ENCODE assay signal across 15 cellular contexts in the genomic region with DNA sequence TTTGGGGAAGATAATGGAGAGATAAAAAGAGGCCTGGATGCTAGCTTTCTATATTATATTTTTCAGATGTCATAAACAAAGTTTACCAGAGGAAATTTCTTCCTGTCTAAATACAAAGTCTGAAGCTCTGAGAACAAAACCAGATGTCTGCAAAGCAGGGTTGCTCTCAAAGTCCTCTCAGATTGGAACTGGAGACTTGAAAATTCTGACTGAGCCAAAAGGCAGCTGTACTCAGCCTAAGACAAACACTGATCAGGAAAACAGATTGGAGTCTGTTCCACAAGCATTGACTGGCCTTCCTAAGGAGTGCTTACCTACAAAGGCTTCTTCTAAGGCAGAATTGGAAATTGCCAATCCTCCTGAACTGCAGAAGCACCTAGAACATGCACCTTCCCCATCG. TPM values are rescaled to one million over a fixed set of nuclear protein-coding genes. Genes with fewer than 3 reads are reported as not detected.
A peak's percentile ranks its signal among the peaks of the same experiment; 100 is the strongest.
DNase-seq lines count a peak whose midpoint lies in the region; ATAC-seq, FAIRE-seq and TF ChIP-seq lines count a peak whose summit lies in the region.
"Had no signal": no experiment of that assay in that cellular context is flagged by ENCODE, and none has a peak within 500 bp of the region (broad histone marks: within the 10 kb centered on the region; RNA-seq: fewer than 3 reads in every experiment).

No MANE protein-coding gene starts in this region.

- CTCF ChIA-PET in CD8-positive, alpha-beta T cell (lab: Charles Lee), result interaction anchor here (1.5 kb wide), 1 partner anchor 52 kb away, joined by 3 read pairs; no protein-coding TSS in a partner anchor

- H3K9me3 Mint-ChIP-seq in activated naive CD4-positive, alpha-beta T cell treated with anti-CD3 and anti-CD28 coated beads, Interleukin-2, amount 50 U/mL, for 24 hours, result peaks cover 6% of the 10 kb centered on the region
- H3K9me3 Mint-ChIP-seq in activated naive CD4-positive, alpha-beta T cell treated with anti-CD3 and anti-CD28 coated beads, Interleukin-2, amount 50 U/mL, for 72 hours, result peaks cover 6 to 8% of the 10 kb centered on the region in 2 donors
- H3K9me3 Mint-ChIP-seq in CD8-positive, alpha-beta T cell, result no peaks in the 10 kb centered on the region
- H3K9me3 Mint-ChIP-seq in activated naive CD8-positive, alpha-beta T cell treated with anti-CD3 and anti-CD28 coated beads, Interleukin-2, amount 50 U/mL, for 24 hours, result no peaks in the 10 kb centered on the region
- no peaks in the 10 kb centered on the region for H3K9me3 Mint-ChIP-seq in CD14-positive monocyte

- peaks cover 14% of the 10 kb centered on the region for H3K4me1 ChIP-seq in CD8-positive, alpha-beta T cell (ENCODE audit: insufficient read depth, low read length)
- peaks cover 19 to 63% (median 41%) of the 10 kb centered on the region in 3 donors for H3K4me1 ChIP-seq in pancreas

- 42 to 46% methylated on average over 1 of the region's 1 CpG for WGBS in pancreas, 2 donors

- H3K36me3 ChIP-seq in CD8-positive, alpha-beta T cell (ENCODE audit: insufficient read depth, low read length), result peaks cover 59% of the 10 kb centered on the region
- peaks cover 0 to 43% (median 19%) of the 10 kb centered on the region in 3 donors for H3K36me3 ChIP-seq in pancreas

- no peak overlapping the region for H3K4me3 ChIP-seq in CD8-positive, alpha-beta T cell (ENCODE audit: low read depth, low read length)
- no peak overlapping the region for H3K4me3 ChIP-seq in pancreas

- peak overlapping the region; percentile 60 for H3K27ac Mint-ChIP-seq in activated naive CD4-positive, alpha-beta T cell treated with anti-CD3 and anti-CD28 coated beads, Interleukin-2, amount 50 U/mL, for 24 hours
- H3K27ac Mint-ChIP-seq in activated naive CD4-positive, alpha-beta T cell treated with anti-CD3 and anti-CD28 coated beads, Interleukin-2, amount 50 U/mL, for 72 hours, result no peak overlapping the region
- peak overlapping the region; percentile 42 for H3K27ac Mint-ChIP-seq in CD8-positive, alpha-beta T cell
- peak overlapping the region; percentile 25 for H3K27ac Mint-ChIP-seq in activated naive CD8-positive, alpha-beta T cell treated with anti-CD3 and anti-CD28 coated beads, Interleukin-2, amount 50 U/mL, for 24 hours
- H3K27ac Mint-ChIP-seq in CD14-positive monocyte, result no peak overlapping the region

- no peak overlapping the region for H3K27ac ChIP-seq in CD8-positive, alpha-beta T cell (ENCODE audit: low read depth, low read length)
- H3K27ac ChIP-seq in pancreas, result peak overlapping the region; percentile 8 to 52 (median 34)

- no peak overlapping the region for H3K4me3 Mint-ChIP-seq in activated naive CD4-positive, alpha-beta T cell treated with anti-CD3 and anti-CD28 coated beads, Interleukin-2, amount 50 U/mL, for 24 hours
- H3K4me3 Mint-ChIP-seq in CD8-positive, alpha-beta T cell, result no peak overlapping the region
- H3K4me3 Mint-ChIP-seq in activated naive CD8-positive, alpha-beta T cell treated with anti-CD3 and anti-CD28 coated beads, Interleukin-2, amount 50 U/mL, for 24 hours, result no peak overlapping the region
- no peak overlapping the region for H3K4me3 Mint-ChIP-seq in CD14-positive monocyte

- no peaks in the 10 kb centered on the region for H3K27me3 ChIP-seq in CD8-positive, alpha-beta T cell (ENCODE audit: insufficient read depth, low read length)
- no peaks in the 10 kb centered on the region for H3K27me3 ChIP-seq in pancreas

- no peak for TF ChIP-seq CTCF in CD8-positive, alpha-beta T cell (IDR thresholded peaks at IDR 0.05)
- no peak for TF ChIP-seq CTCF in pancreas (IDR thresholded peaks at IDR 0.05)
- TF ChIP-seq CTCF in CD14-positive monocyte (IDR thresholded peaks at IDR 0.05), result no peak

- no peaks in the 10 kb centered on the region for H3K9me3 ChIP-seq in CD8-positive, alpha-beta T cell (ENCODE audit: low read length)
- H3K9me3 ChIP-seq in pancreas, result no peaks in the 10 kb centered on the region

- DNase-seq in activated naive CD4-positive, alpha-beta T cell treated with anti-CD3 and anti-CD28 coated beads, Interleukin-2, amount 50 U/mL, for 72 hours (ENCODE audit: low spot score in 2 of 2), result no peak
- no peak for DNase-seq in CD8-positive, alpha-beta T cell
- no peak for DNase-seq in activated naive CD8-positive, alpha-beta T cell treated with anti-CD3 and anti-CD28 coated beads, Interleukin-2, amount 50 U/mL, for 24 hours
- DNase-seq in pancreas (peak in 3 of 6 donors; percentile 30 to 42 (median 40)), CD14-positive monocyte (ENCODE audit: low spot score) (no peak), posterior vena cava (ENCODE audit: low spot score) (no peak)
- DNase-seq: DMS79 treated with DMSO at 0.1 percent for 48 hours, H7, Karpas-422, MM.1S, NCI-H1092 treated with DMSO at 0.1 percent for 48 hours, NCI-H1694, NCI-H226, NCI-H524 treated with DMSO at 0.1 percent for 48 hours had no signal

- FAIRE-seq in pancreas (lab: Jason Lieb, UNC), result no peak

- POLR2A ChIA-PET in CD8-positive, alpha-beta T cell (lab: Charles Lee), result interaction anchor here (0.6 to 1.3 kb wide), 4 partner anchors 9 to 759 kb away, joined by 3 to 4 read pairs (median 3); no protein-coding TSS in a partner anchor

- H3K4me1 Mint-ChIP-seq in activated naive CD4-positive, alpha-beta T cell treated with anti-CD3 and anti-CD28 coated beads, Interleukin-2, amount 50 U/mL, for 24 hours, result peaks cover 69% of the 10 kb centered on the region
- peaks cover 54% of the 10 kb centered on the region for H3K4me1 Mint-ChIP-seq in CD8-positive, alpha-beta T cell (ENCODE audit: low read depth)
- peaks cover 26% of the 10 kb centered on the region for H3K4me1 Mint-ChIP-seq in activated naive CD8-positive, alpha-beta T cell treated with anti-CD3 and anti-CD28 coated beads, Interleukin-2, amount 50 U/mL, for 24 hours
- H3K4me1 Mint-ChIP-seq in CD14-positive monocyte, result no peaks in the 10 kb centered on the region

- H3K27me3 Mint-ChIP-seq in activated naive CD4-positive, alpha-beta T cell treated with anti-CD3 and anti-CD28 coated beads, Interleukin-2, amount 50 U/mL, for 24 hours, result no peaks in the 10 kb centered on the region
- no peaks in the 10 kb centered on the region for H3K27me3 Mint-ChIP-seq in CD8-positive, alpha-beta T cell (ENCODE audit: low read depth)
- H3K27me3 Mint-ChIP-seq in activated naive CD8-positive, alpha-beta T cell treated with anti-CD3 and anti-CD28 coated beads, Interleukin-2, amount 50 U/mL, for 24 hours, result no peaks in the 10 kb centered on the region
- peaks cover 0 to 4% (median 0%) of the 10 kb centered on the region in 3 donors for H3K27me3 Mint-ChIP-seq in CD14-positive monocyte (ENCODE audit: low read depth in 3 of 3)

- H3K36me3 Mint-ChIP-seq in activated naive CD4-positive, alpha-beta T cell treated with anti-CD3 and anti-CD28 coated beads, Interleukin-2, amount 50 U/mL, for 24 hours, result peaks cover 33% of the 10 kb centered on the region
- H3K36me3 Mint-ChIP-seq in activated naive CD4-positive, alpha-beta T cell treated with anti-CD3 and anti-CD28 coated beads, Interleukin-2, amount 50 U/mL, for 72 hours, result peaks cover 23 to 55% of the 10 kb centered on the region in 2 donors
- H3K36me3 Mint-ChIP-seq in CD8-positive, alpha-beta T cell, result peaks cover 89% of the 10 kb centered on the region
- peaks cover 59% of the 10 kb centered on the region for H3K36me3 Mint-ChIP-seq in activated naive CD8-positive, alpha-beta T cell treated with anti-CD3 and anti-CD28 coated beads, Interleukin-2, amount 50 U/mL, for 24 hours (ENCODE audit: low read depth)
- H3K36me3 Mint-ChIP-seq in CD14-positive monocyte, result peaks cover 77 to 89% of the 10 kb centered on the region in 2 donors

- intact Hi-C loops in CD8-positive, alpha-beta T cell (cut with DNase I, micrococcal nuclease), result no loop called here
- intact Hi-C loops in pancreas (cut with DNase I), result no loop called here
- intact Hi-C loops in CD14-positive monocyte (cut with micrococcal nuclease), result no loop called here
- intact Hi-C loops in posterior vena cava (cut with DNase I), result no loop called here

- ATAC-seq in activated naive CD4-positive, alpha-beta T cell treated with anti-CD3 and anti-CD28 coated beads, Interleukin-2, amount 50 U/mL, for 72 hours, result no peak
- no peak for ATAC-seq in CD8-positive, alpha-beta T cell
- ATAC-seq in activated naive CD8-positive, alpha-beta T cell treated with anti-CD3 and anti-CD28 coated beads, Interleukin-2, amount 50 U/mL, for 24 hours, result no peak
- ATAC-seq in pancreas, result peak; percentile 83 to 89 (median 87)

RNA-seq across cellular contexts. Expression of gene KDM3A, which starts 25.1 kb away (rescaled TPM):
- total RNA-seq in activated naive CD4-positive, alpha-beta T cell treated with anti-CD3 and anti-CD28 coated beads, Interleukin-2, amount 50 U/mL, for 72 hours, result 100 to 1,000 TPM in 1 of 2 donors, 10 to 100 TPM in 1; 67.1 to 108 TPM
- total RNA-seq in CD8-positive, alpha-beta T cell, result 100 to 1,000 TPM; 226 to 227 TPM
- total RNA-seq in pancreas (10 to 100 TPM; 21.6 to 35.4 (median 28.3) TPM), posterior vena cava (10 to 100 TPM; 41.8 to 46.0 TPM)
- polyA plus RNA-seq in pancreas (10 to 100 TPM; 15.4 to 23.0 TPM), CD14-positive monocyte (1 to 10 TPM; 3.3 to 7.4 TPM)

Comparison
In these comparisons a context has a peak if more than half of its experiments do, and no peak if none do; other contexts are left out.
1. H3K27ac Mint-ChIP-seq: peak in activated naive CD4-positive, alpha-beta T cell treated with anti-CD3 and anti-CD28 coated beads, Interleukin-2, amount 50 U/mL, for 24 hours (single experiment), CD8-positive, alpha-beta T cell (single experiment) and activated naive CD8-positive, alpha-beta T cell treated with anti-CD3 and anti-CD28 coated beads, Interleukin-2, amount 50 U/mL, for 24 hours (single experiment); none in activated naive CD4-positive, alpha-beta T cell treated with anti-CD3 and anti-CD28 coated beads, Interleukin-2, amount 50 U/mL, for 72 hours (0 of 2) and CD14-positive monocyte (0 of 7).
2. ATAC-seq: peak in pancreas (4 of 4); none in activated naive CD4-positive, alpha-beta T cell treated with anti-CD3 and anti-CD28 coated beads, Interleukin-2, amount 50 U/mL, for 72 hours (0 of 2), CD8-positive, alpha-beta T cell (single experiment) and activated naive CD8-positive, alpha-beta T cell treated with anti-CD3 and anti-CD28 coated beads, Interleukin-2, amount 50 U/mL, for 24 hours (single experiment).